In genomic region chr1:247008406-247008799, GRCh38 we compare ENCODE assay signal across 8 cellular contexts. TPM values are rescaled to one million over a fixed set of nuclear protein-coding genes. Genes with fewer than 3 reads are reported as not detected.
DNase-seq lines count a peak whose midpoint lies in the region; ATAC-seq, FAIRE-seq and TF ChIP-seq lines count a peak whose summit lies in the region.

No MANE protein-coding gene starts in this region.

- H3K4me3 ChIP-seq in keratinocyte (ENCODE audit: control insufficient read depth in 2 of 3, extremely low read depth in 1 of 3, insufficient read depth in 2 of 3, low read depth in 1 of 3, low read length in 3 of 3) (peak overlapping the region in 1 of 3 experiments; percentile 72), aorta (ENCODE audit: low read length in 2 of 2) (no peak overlapping the region)

- peak overlapping the region; percentile 54 for H3K4me2 ChIP-seq in keratinocyte (ENCODE audit: control insufficient read depth, extremely low read depth, insufficient read depth, low read depth, low read length)

- no peaks in the 10 kb centered on the region for H3K36me3 ChIP-seq in keratinocyte (ENCODE audit: control insufficient read depth in 2 of 2, extremely low read depth in 1 of 2, insufficient read depth in 2 of 2, low read length in 2 of 2)
- no peaks in the 10 kb centered on the region for H3K36me3 ChIP-seq in aorta (ENCODE audit: control insufficient read depth in 1 of 2, insufficient read depth in 2 of 2, low read length in 1 of 2)

- POLR2A ChIA-PET in HEK293T (lab: Yijun Ruan, JAX): no interaction called here

- WGBS in aorta, 2 donors: 80 to 82% methylated on average over 13 of the region's 13 CpGs

- H3K27me3 Mint-ChIP-seq in stimulated activated naive CD8-positive, alpha-beta T cell treated with anti-CD3 and anti-CD28 coated beads, Interleukin-15, amount 100 ng/mL, for 72 hours: peaks cover 52% of the 10 kb centered on the region
- H3K27me3 Mint-ChIP-seq in activated T-helper 2 cell treated with anti-CD3 and anti-CD28 coated beads, Interferon-gamma antibody, Interleukin-2, Interleukin-4, amounts not matched to agents 10 μg/mL and 5 μg/mL and 100 μg/mL, durations not matched to agents 14 hours and 24 hours and 36 hours (ENCODE audit: low read depth): peaks cover 9% of the 10 kb centered on the region

- TF ChIP-seq CTCF in keratinocyte (optimal IDR thresholded peaks at IDR 0.05 in 1 of 3, IDR thresholded peaks at IDR 0.05 in 1 of 3, conservative IDR thresholded peaks at IDR 0.05 in 1 of 3; ENCODE audit: extremely low read depth in 1 of 3, insufficient read depth in 2 of 3, low read length in 3 of 3): no peak

- H3K9me1 ChIP-seq in keratinocyte (ENCODE audit: control insufficient read depth, extremely low read depth, insufficient read depth, low read length): no peaks in the 10 kb centered on the region

- no peak overlapping the region for H2AFZ ChIP-seq in keratinocyte (ENCODE audit: control insufficient read depth, low read length)

- H3K27ac ChIP-seq in keratinocyte (ENCODE audit: control insufficient read depth, insufficient read depth, low read length) (no peak overlapping the region), aorta (ENCODE audit: low read depth in 1 of 2, low read length in 2 of 2) (no peak overlapping the region)

- FAIRE-seq in keratinocyte (lab: Jason Lieb, UNC): no peak

- peak overlapping the region; percentile 96 to 99 for H3K4me3 Mint-ChIP-seq in stimulated activated naive CD8-positive, alpha-beta T cell treated with anti-CD3 and anti-CD28 coated beads, Interleukin-15, amount 100 ng/mL, for 72 hours
- H3K4me3 Mint-ChIP-seq in activated T-helper 2 cell treated with anti-CD3 and anti-CD28 coated beads, Interferon-gamma antibody, Interleukin-2, Interleukin-4, amounts not matched to agents 10 μg/mL and 5 μg/mL and 100 μg/mL, durations not matched to agents 14 hours and 24 hours and 36 hours (ENCODE audit: low read depth): peak overlapping the region; percentile 91

- H4K20me1 ChIP-seq in keratinocyte (ENCODE audit: control insufficient read depth, extremely low read depth, insufficient read depth, low read length): no peaks in the 10 kb centered on the region

- DNase-seq in stimulated activated naive CD8-positive, alpha-beta T cell treated with anti-CD3 and anti-CD28 coated beads, Interleukin-15, amount 100 ng/mL, for 72 hours: no peak
- no peak for DNase-seq in stimulated activated naive CD8-positive, alpha-beta T cell treated with anti-CD3 and anti-CD28 coated beads, Interleukin-15, Interleukin-2, amounts not matched to agents 100 U/mL and 50 U/mL, for 24 hours
- no peak for DNase-seq in activated T-helper 2 cell treated with anti-CD3 and anti-CD28 coated beads, Interferon-gamma antibody, Interleukin-2, Interleukin-4, amounts not matched to agents 10 μg/mL and 5 μg/mL and 100 μg/mL, durations not matched to agents 14 hours and 24 hours and 36 hours (ENCODE audit: low spot score)
- no peak for DNase-seq in keratinocyte (ENCODE audit: low read depth, low spot score)
- DNase-seq in HEK293T (ENCODE audit: extremely low spot score): no peak
- DNase-seq in iPS-NIHi11 (ENCODE audit: low spot score): no peak
- no peak for DNase-seq in aorta
- DNase-seq in activated effector memory CD4-positive, alpha-beta T cell treated with Interleukin-2 at 50 U/mL for 16 hours: no peak

- H3K9me3 Mint-ChIP-seq in stimulated activated naive CD8-positive, alpha-beta T cell treated with anti-CD3 and anti-CD28 coated beads, Interleukin-15, amount 100 ng/mL, for 72 hours: peaks cover 21 to 35% of the 10 kb centered on the region in 2 donors
- H3K9me3 Mint-ChIP-seq in activated T-helper 2 cell treated with anti-CD3 and anti-CD28 coated beads, Interferon-gamma antibody, Interleukin-2, Interleukin-4, amounts not matched to agents 10 μg/mL and 5 μg/mL and 100 μg/mL, durations not matched to agents 14 hours and 24 hours and 36 hours: peaks cover 17% of the 10 kb centered on the region

- CTCF ChIA-PET in HEK293T (lab: Yijun Ruan, JAX): no interaction called here

- no peak for ATAC-seq in stimulated activated naive CD8-positive, alpha-beta T cell treated with anti-CD3 and anti-CD28 coated beads, Interleukin-15, amount 100 ng/mL, for 72 hours
- no peak for ATAC-seq in stimulated activated naive CD8-positive, alpha-beta T cell treated with anti-CD3 and anti-CD28 coated beads, Interleukin-15, Interleukin-2, amounts not matched to agents 100 U/mL and 50 U/mL, for 24 hours
- no peak for ATAC-seq in aorta (ENCODE audit: low FRiP score)

- H3K27ac Mint-ChIP-seq in stimulated activated naive CD8-positive, alpha-beta T cell treated with anti-CD3 and anti-CD28 coated beads, Interleukin-15, amount 100 ng/mL, for 72 hours: no peak overlapping the region
- H3K27ac Mint-ChIP-seq in activated T-helper 2 cell treated with anti-CD3 and anti-CD28 coated beads, Interferon-gamma antibody, Interleukin-2, Interleukin-4, amounts not matched to agents 10 μg/mL and 5 μg/mL and 100 μg/mL, durations not matched to agents 14 hours and 24 hours and 36 hours: no peak overlapping the region

- H3K27me3 ChIP-seq in keratinocyte (ENCODE audit: control insufficient read depth, extremely low read depth, insufficient read depth, low read length): peaks cover 4% of the 10 kb centered on the region
- H3K27me3 ChIP-seq in aorta (ENCODE audit: control insufficient read depth in 1 of 2, insufficient read depth in 2 of 2, low read length in 1 of 2): peaks cover 0 to 2% of the 10 kb centered on the region in 2 donors

- intact Hi-C loops in activated T-helper 2 cell treated with anti-CD3 and anti-CD28 coated beads, Interferon-gamma antibody, Interleukin-2, Interleukin-4, amounts not matched to agents 10 μg/mL and 5 μg/mL and 100 μg/mL, durations not matched to agents 14 hours and 24 hours and 36 hours (cut with micrococcal nuclease): no loop called here
- intact Hi-C loops in aorta (cut with DNase I): no loop called here

- peaks cover 8% of the 10 kb centered on the region for H3K4me1 Mint-ChIP-seq in stimulated activated naive CD8-positive, alpha-beta T cell treated with anti-CD3 and anti-CD28 coated beads, Interleukin-15, amount 100 ng/mL, for 72 hours
- H3K4me1 Mint-ChIP-seq in activated T-helper 2 cell treated with anti-CD3 and anti-CD28 coated beads, Interferon-gamma antibody, Interleukin-2, Interleukin-4, amounts not matched to agents 10 μg/mL and 5 μg/mL and 100 μg/mL, durations not matched to agents 14 hours and 24 hours and 36 hours (ENCODE audit: low read depth): peaks cover 1% of the 10 kb centered on the region

- no peak overlapping the region for H3K9ac ChIP-seq in keratinocyte (ENCODE audit: control insufficient read depth, extremely low read depth, insufficient read depth, low read length)

- H3K9me3 ChIP-seq in keratinocyte (ENCODE audit: control insufficient read depth, low read depth, low read length) (no peaks in the 10 kb centered on the region), aorta (ENCODE audit: control insufficient read depth, low read length) (peaks cover 2% of the 10 kb centered on the region)

- dilution Hi-C loops in keratinocyte (cut with MboI; ENCODE audit: extremely low pct_ligation_motif_present, low sequenced_read_pairs): no loop called here

- H3K4me1 ChIP-seq in keratinocyte (ENCODE audit: control insufficient read depth, extremely low read depth, insufficient read depth, low read length) (no peaks in the 10 kb centered on the region), aorta (ENCODE audit: control insufficient read depth in 1 of 2, insufficient read depth in 2 of 2, low read length in 2 of 2) (no peaks in the 10 kb centered on the region)

- H3K79me2 ChIP-seq in keratinocyte (ENCODE audit: control insufficient read depth, insufficient read depth, low read length): no peaks in the 10 kb centered on the region

- peaks cover 7% of the 10 kb centered on the region for H3K36me3 Mint-ChIP-seq in activated T-helper 2 cell treated with anti-CD3 and anti-CD28 coated beads, Interferon-gamma antibody, Interleukin-2, Interleukin-4, amounts not matched to agents 10 μg/mL and 5 μg/mL and 100 μg/mL, durations not matched to agents 14 hours and 24 hours and 36 hours (ENCODE audit: low read depth)

TF ChIP-seq in HEK293T, 16 proteins besides CTCF, POLR2A, EP300 and RAD21 (continues in another document):
- no peak for TF ChIP-seq SUZ12 (IDR thresholded peaks at IDR 0.05)
- no peak for TF ChIP-seq BHLHE40 (IDR thresholded peaks at IDR 0.05; ENCODE audit: borderline replicate concordance)
- TF ChIP-seq ZNF384 (IDR thresholded peaks at IDR 0.05): no peak
- no peak for TF ChIP-seq PKNOX1 (IDR thresholded peaks at IDR 0.05)
- no peak for TF ChIP-seq HDGF (IDR thresholded peaks at IDR 0.05; ENCODE audit: borderline replicate concordance)
- TF ChIP-seq FOXM1 (IDR thresholded peaks at IDR 0.05; ENCODE audit: borderline replicate concordance): no peak
- TF ChIP-seq LEF1 (IDR thresholded peaks at IDR 0.05; ENCODE audit: borderline replicate concordance): no peak
- TF ChIP-seq NFRKB (IDR thresholded peaks at IDR 0.05): no peak
- TF ChIP-seq ELF4 (IDR thresholded peaks at IDR 0.05): no peak
- TF ChIP-seq CTBP1 (IDR thresholded peaks at IDR 0.05; ENCODE audit: borderline replicate concordance): no peak
- no peak for TF ChIP-seq TARDBP (IDR thresholded peaks at IDR 0.05)
- no peak for TF ChIP-seq L3MBTL2 (conservative IDR thresholded peaks at IDR 0.05)
- TF ChIP-seq ARNT (IDR thresholded peaks at IDR 0.05): no peak

RNA-seq across cellular contexts. Expression of gene ZNF695, which starts 0.5 kb away (rescaled TPM):
- total RNA-seq in activated T-helper 2 cell treated with anti-CD3 and anti-CD28 coated beads, Interferon-gamma antibody, Interleukin-2, Interleukin-4, amounts not matched to agents 10 μg/mL and 5 μg/mL and 100 μg/mL, durations not matched to agents 14 hours and 24 hours and 36 hours: 1.2 and 1.5 TPM in 2 replicates
- 0.30 to 0.89 TPM (median 0.74 TPM) in 3 replicates for polyA plus RNA-seq in keratinocyte
- 0.39 TPM for polyA plus RNA-seq in keratinocyte (2011; ENCODE audit: low read depth)
- polyA plus RNA-seq in keratinocyte (2011; cell fraction: cytosol; rRNA removed): 0.67 and 0.69 TPM in 2 replicates
- polyA plus RNA-seq in keratinocyte (2011; cell fraction: nucleus; rRNA removed): 0.33 and 0.57 TPM in 2 replicates
- polyA plus RNA-seq in keratinocyte (2012; ENCODE audit: low replicate concordance): 0.60 TPM in 1 of 2 replicates, not detected in the other
- 0.43 to 1.9 TPM in 2 of 3 replicates, not detected in the other for polyA minus RNA-seq in keratinocyte
- polyA minus RNA-seq in keratinocyte (2011; cell fraction: cytosol; rRNA and poly(A)+ RNA removed): not detected
- 0.78 TPM in 1 of 2 replicates, not detected in the other for polyA minus RNA-seq in keratinocyte (2011; cell fraction: nucleus; rRNA and poly(A)+ RNA removed)
- total RNA-seq in aorta: not detected
- polyA plus RNA-seq in aorta: not detected
